In the genomic region with DNA sequence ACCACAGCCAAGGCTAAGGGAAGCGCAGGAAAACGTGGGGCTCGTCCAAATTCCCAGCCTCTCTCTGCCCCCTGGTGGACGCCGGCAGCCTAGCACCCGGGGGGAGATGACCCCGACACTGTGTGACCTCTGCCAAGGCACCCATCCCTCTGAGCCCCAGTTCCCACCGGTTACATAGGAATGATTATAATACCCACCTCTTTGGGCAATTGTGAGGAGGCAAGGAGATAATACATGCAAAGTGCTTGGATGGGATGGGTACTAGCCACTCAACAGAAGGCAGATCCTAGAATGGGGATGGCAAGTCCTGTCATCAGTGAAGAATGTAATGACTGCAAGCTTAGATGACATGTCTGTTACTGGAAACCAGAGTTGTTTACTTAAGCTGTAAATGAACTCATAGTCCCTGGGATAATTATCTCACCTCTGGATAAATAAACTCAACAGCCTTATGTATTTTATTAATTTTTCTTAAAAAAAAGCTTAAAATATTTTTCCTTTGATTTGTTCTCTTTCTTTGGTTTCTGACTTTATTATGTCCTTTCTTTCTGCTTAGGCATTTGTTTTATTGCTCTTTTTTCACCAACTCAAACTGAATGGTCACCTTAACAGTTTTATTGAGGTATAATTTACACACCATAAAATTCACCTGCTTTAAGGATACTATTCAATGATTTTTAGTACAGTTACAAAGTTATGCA, we compare ENCODE assay signal across 8 cellular contexts. TPM values are rescaled to one million over a fixed set of nuclear protein-coding genes. Genes with fewer than 3 reads are reported as not detected.
A peak's percentile ranks its signal among the peaks of the same experiment; 100 is the strongest.
DNase-seq lines count a peak whose midpoint lies in the region; ATAC-seq and TF ChIP-seq lines count a peak whose summit lies in the region.

No MANE protein-coding gene starts in this region.

- H3K4me3 ChIP-seq in SJCRH30 (no peak overlapping the region), parathyroid adenoma (ENCODE audit: low read depth, low read length) (no peak overlapping the region), upper lobe of right lung (no peak overlapping the region)

- H3K79me2 ChIP-seq in parathyroid adenoma = no peaks in the 10 kb centered on the region

- no peaks in the 10 kb centered on the region; the same call in 1 of the 2 replicates for H3K9me3 ChIP-seq in SJCRH30 (replicated peaks)
- no peaks in the 10 kb centered on the region for H3K9me3 ChIP-seq in parathyroid adenoma (ENCODE audit: control insufficient read depth, low read length)
- no peaks in the 10 kb centered on the region for H3K9me3 ChIP-seq in upper lobe of right lung

- DNase-seq in DMS53 treated with DMSO at 0.1 percent for 48 hours (lab: John Stamatoyannopoulos, UW; ENCODE audit: unreplicated experiment) (peak; percentile 86), HUDEP-2 (lab: John Stamatoyannopoulos, UW; ENCODE audit: unreplicated experiment in 76 of 76) (peak in 66 of 76 experiments; percentile 10 to 84 (median 62)), SJCRH30 (peak; percentile 76 to 83), activated gamma-delta T cell treated with Interleukin-2 at 50 U/mL for 16 hours (peak; percentile 56), germinal center (ENCODE audit: low spot score) (peak; percentile 80), upper lobe of right lung (peak; percentile 87)

- ATAC-seq in GM21526 (IDR thresholded peaks at IDR 0.05; ENCODE audit: low FRiP score, unreplicated experiment) = peak; percentile 48
- ATAC-seq in upper lobe of right lung = peak; percentile 96

- no peak overlapping the region for H3K4me2 ChIP-seq in parathyroid adenoma (ENCODE audit: low read length)

- intact Hi-C loops in upper lobe of right lung (cut with DNase I) = no loop called here

- no peak overlapping the region for H2AFZ ChIP-seq in parathyroid adenoma

- no peaks in the 10 kb centered on the region for H3K36me3 ChIP-seq in SJCRH30
- no peaks in the 10 kb centered on the region for H3K36me3 ChIP-seq in parathyroid adenoma (ENCODE audit: control insufficient read depth, insufficient read depth, low read length)
- H3K36me3 ChIP-seq in upper lobe of right lung = no peaks in the 10 kb centered on the region

- TF ChIP-seq CTCF in parathyroid adenoma (IDR thresholded peaks at IDR 0.05) = peak; percentile 53
- peak; percentile 81 for TF ChIP-seq CTCF in upper lobe of right lung (IDR thresholded peaks at IDR 0.05)

- H3K27me3 ChIP-seq in SJCRH30 (no peaks in the 10 kb centered on the region), parathyroid adenoma (ENCODE audit: control insufficient read depth, insufficient read depth, low read length) (no peaks in the 10 kb centered on the region), upper lobe of right lung (no peaks in the 10 kb centered on the region)

- peaks cover 9% of the 10 kb centered on the region for H3K4me1 ChIP-seq in SJCRH30
- no peaks in the 10 kb centered on the region for H3K4me1 ChIP-seq in parathyroid adenoma
- no peaks in the 10 kb centered on the region for H3K4me1 ChIP-seq in upper lobe of right lung

- H3K27ac ChIP-seq in SJCRH30 (peak overlapping the region; percentile 2; the same call in 1 of the 2 replicates), parathyroid adenoma (no peak overlapping the region), upper lobe of right lung (no peak overlapping the region)

- no peak overlapping the region for H3K9ac ChIP-seq in parathyroid adenoma

RNA-seq across cellular contexts. Expression of gene BMP8B, which starts 11.3 kb away (rescaled TPM):
- total RNA-seq in SJCRH30 (2014; rRNA removed; shearing (Covaris generic)) = 12.2 and 12.6 TPM in 2 replicates
- total RNA-seq in upper lobe of right lung = 2.7 TPM

RNA-seq across cellular contexts. Expression of gene OXCT2, which starts 28.8 kb away (rescaled TPM):
- total RNA-seq in SJCRH30 (2014; rRNA removed; shearing (Covaris generic)) = 3.8 and 4.3 TPM in 2 replicates
- 0.43 TPM for total RNA-seq in upper lobe of right lung
